In the genomic region with DNA sequence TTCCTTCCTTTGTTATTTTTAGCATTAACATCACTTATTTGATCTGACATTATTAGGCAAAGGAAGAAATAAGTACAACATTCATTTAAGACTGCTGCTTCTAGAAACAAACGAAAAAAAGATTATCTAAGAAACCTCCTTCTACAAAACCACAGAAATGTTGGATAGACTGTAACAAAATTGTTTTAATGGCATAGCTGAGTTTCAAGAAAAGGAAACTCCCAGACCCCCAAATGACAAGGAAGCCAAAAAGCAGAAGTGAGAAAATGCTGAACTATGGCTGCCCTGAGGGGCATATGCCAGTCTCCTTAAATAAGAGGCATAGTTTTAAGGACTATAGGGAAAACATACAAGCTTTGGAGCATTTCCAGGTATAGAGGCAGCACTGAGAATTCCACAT, we compare ENCODE assay signal across 13 cellular contexts.
"Had no signal": no experiment of that assay in that cellular context is flagged by ENCODE, and none has a peak within 500 bp of the region (broad histone marks: within the 10 kb centered on the region; RNA-seq: fewer than 3 reads in every experiment).

No MANE protein-coding gene starts in this region.

- DNase-seq: activated B cell treated with CpG ODN at 0.5 μM for 24 hours; activated CD4-positive, alpha-beta T cell treated with anti-CD3 and anti-CD28 coated beads for 48 hours; activated CD8-positive, alpha-beta memory T cell treated with anti-CD3 and anti-CD28 coated beads, Interleukin-2, amount 50 U/mL, for 4 hours; activated CD8-positive, alpha-beta T cell treated with anti-CD3 and anti-CD28 coated beads, Interleukin-2, amount 10 ng/mL, durations not matched to agents 7 days and 5 days; activated gamma-delta T cell; activated T-cell treated with anti-CD3 and anti-CD28 coated beads, Interleukin-2, amount 50 U/mL, for 72 hours; amygdala; central memory CD4-positive, alpha-beta T cell; effector memory CD8-positive, alpha-beta T cell; heart right ventricle; stimulated activated CD4-positive, alpha-beta T cell treated with anti-CD3 and anti-CD28 coated beads, Interleukin-1b, Interleukin-23, amount 100 ng/mL, for 48 hours had no signal

- H3K4me3 ChIP-seq: gastroesophageal sphincter, heart right ventricle had no signal

- H3K27me3 ChIP-seq: gastroesophageal sphincter, heart right ventricle had no signal

- H3K9me3 ChIP-seq: gastroesophageal sphincter, heart right ventricle had no signal

- H3K27ac ChIP-seq: gastroesophageal sphincter, heart right ventricle had no signal

- H3K4me1 ChIP-seq: gastroesophageal sphincter, heart right ventricle had no signal

- H3K36me3 ChIP-seq: gastroesophageal sphincter, heart right ventricle had no signal

- ATAC-seq: activated CD8-positive, alpha-beta T cell treated with anti-CD3 and anti-CD28 coated beads, Interleukin-2, amount 10 ng/mL, durations not matched to agents 7 days and 5 days; activated T-cell treated with anti-CD3 and anti-CD28 coated beads, Interleukin-2, amount 50 U/mL, for 72 hours; effector memory CD8-positive, alpha-beta T cell; gastroesophageal sphincter; heart right ventricle; natural killer cell treated with Interleukin-12 subunit alpha and Interleukin-12 subunit beta and Interleukin-15 and Interleukin-18, amount 100 ng/mL, for 72 hours had no signal
